Comparison of ENCODE assay signal across 8 cellular contexts in the genomic region with DNA sequence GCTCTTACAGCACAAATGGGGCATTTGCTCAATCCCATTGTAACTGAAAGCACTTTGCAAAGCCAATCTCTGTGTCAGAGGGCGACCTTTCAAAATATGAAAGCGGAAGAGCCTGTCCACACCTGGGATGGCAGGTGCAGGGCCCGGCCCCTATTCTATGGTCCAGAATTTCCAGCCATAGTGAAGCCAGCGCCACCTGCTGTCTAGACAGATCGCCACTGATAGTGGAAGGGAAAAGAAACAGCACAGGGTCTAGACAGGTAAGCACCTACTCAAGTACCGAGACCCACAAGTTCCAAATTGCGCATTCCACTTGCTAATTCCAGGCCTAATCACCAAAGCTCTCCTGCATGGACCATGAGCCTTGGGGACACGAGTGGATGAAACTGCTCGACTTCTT.
DNase-seq lines count a peak whose midpoint lies in the region; ATAC-seq and TF ChIP-seq lines count a peak whose summit lies in the region.

No MANE protein-coding gene starts in this region.

- no peak overlapping the region for H3K4me2 ChIP-seq in IMR-90 (ENCODE audit: low read depth, low read length)
- no peak overlapping the region for H3K4me2 ChIP-seq in osteoblast (ENCODE audit: insufficient read depth, low read length)

- H2BK5ac ChIP-seq in IMR-90 (ENCODE audit: low read depth, low read length, poor library complexity, severe bottlenecking), result no peak overlapping the region

- no peak overlapping the region for H3K4me3 Mint-ChIP-seq in activated T-helper 17 cell treated with anti-CD3 and anti-CD28 coated beads, Interleukin-2, amount 50 U/mL, for 72 hours

- in situ Hi-C loops in IMR-90 (cut with MboI; ENCODE audit: low sequenced_read_pairs), result loop anchor here (25.0 kb wide), 1 partner anchor 449 kb away; no protein-coding TSS in a partner anchor

- no peaks in the 10 kb centered on the region for H3K27me3 ChIP-seq in IMR-90 (ENCODE audit: control insufficient read depth, insufficient read depth, low read length)
- H3K27me3 ChIP-seq in osteoblast (ENCODE audit: insufficient read depth, low read length), result no peaks in the 10 kb centered on the region
- H3K27me3 ChIP-seq in spleen (replicated peaks in 1 of 7), result peaks cover 0 to 2% (median 0%) of the 10 kb centered on the region in 7 donors

- no peak overlapping the region for H3K18ac ChIP-seq in IMR-90 (ENCODE audit: low read depth, low read length)

- H3K9me1 ChIP-seq in IMR-90 (ENCODE audit: insufficient read depth, low read length), result no peaks in the 10 kb centered on the region

- intact Hi-C loops in IMR-90 (cut with micrococcal nuclease), result loop anchor here (1.0 to 5.0 kb wide), 2 partner anchors 447 to 484 kb away; no protein-coding TSS in a partner anchor
- intact Hi-C loops in spleen (cut with DNase I; ENCODE audit: low total_unique reads), result no loop called here

- no peaks in the 10 kb centered on the region for H3K36me3 ChIP-seq in IMR-90 (ENCODE audit: control insufficient read depth, insufficient read depth, low read length)
- no peaks in the 10 kb centered on the region for H3K36me3 ChIP-seq in osteoblast (ENCODE audit: insufficient read depth, low read length)
- H3K36me3 ChIP-seq in spleen, result no peaks in the 10 kb centered on the region

- H3K27ac ChIP-seq in IMR-90 (ENCODE audit: insufficient read depth, low read length) (no peak overlapping the region), osteoblast (ENCODE audit: low read depth, low read length) (no peak overlapping the region), spleen (no peak overlapping the region)

- peak; percentile 33 for TF ChIP-seq RAD21 in IMR-90 (IDR thresholded peaks at IDR 0.05; ENCODE audit: low read length)

- CTCF ChIA-PET in IMR-90 (lab: Yijun Ruan, JAX), result no interaction called here

- no peak overlapping the region for H4K8ac ChIP-seq in IMR-90 (ENCODE audit: low read depth in 2 of 2, low read length in 2 of 2)

- H2AK9ac ChIP-seq in IMR-90 (replicated peaks; ENCODE audit: low read depth, low read length, poor library complexity), result no peak overlapping the region

- no peaks in the 10 kb centered on the region for H3K27me3 Mint-ChIP-seq in activated T-helper 17 cell treated with anti-CD3 and anti-CD28 coated beads, Interleukin-2, amount 50 U/mL, for 72 hours

- no peak for ATAC-seq in IMR-90 (ENCODE audit: low read depth)
- ATAC-seq in activated T-helper 17 cell treated with anti-CD3 and anti-CD28 coated beads, Interleukin-2, amount 50 U/mL, for 72 hours (replicated peaks), result no peak

- no peak overlapping the region for H3K23ac ChIP-seq in IMR-90 (ENCODE audit: low read depth, low read length)

- no peaks in the 10 kb centered on the region for H3K79me2 ChIP-seq in osteoblast (ENCODE audit: insufficient read depth, low read length)

- TF ChIP-seq POLR2A in IMR-90 (IDR thresholded peaks at IDR 0.05; ENCODE audit: low read depth, low read length), result no peak
- no peak for TF ChIP-seq POLR2A in spleen (IDR thresholded peaks at IDR 0.05)

- no peaks in the 10 kb centered on the region for H3K36me3 Mint-ChIP-seq in activated T-helper 17 cell treated with anti-CD3 and anti-CD28 coated beads, Interleukin-2, amount 50 U/mL, for 72 hours (ENCODE audit: low read depth)

- no TSS peak for BruUV-seq in IMR-90 (replicated peaks; lab: Mats Ljungman, UMichigan)

- no peaks in the 10 kb centered on the region for H3K79me1 ChIP-seq in IMR-90 (ENCODE audit: low read depth in 1 of 2, low read length in 2 of 2)

- H2BK120ac ChIP-seq in IMR-90 (ENCODE audit: low read depth, low read length), result no peak overlapping the region

- no peak overlapping the region for H2BK15ac ChIP-seq in IMR-90 (ENCODE audit: low read depth, low read length)

- H3K4me1 Mint-ChIP-seq in activated T-helper 17 cell treated with anti-CD3 and anti-CD28 coated beads, Interleukin-2, amount 50 U/mL, for 72 hours, result no peaks in the 10 kb centered on the region

- H3K9me3 ChIP-seq in IMR-90 (ENCODE audit: control insufficient read depth, insufficient read depth, low read length) (no peaks in the 10 kb centered on the region), osteoblast (ENCODE audit: low read depth, low read length) (no peaks in the 10 kb centered on the region), spleen (no peaks in the 10 kb centered on the region)

- DNase-seq in NCI-H82 (lab: John Stamatoyannopoulos, UW) (peak; percentile 71), NCI-H82 treated with DMSO at 0.1 percent for 48 hours (lab: John Stamatoyannopoulos, UW; ENCODE audit: unreplicated experiment) (no peak), IMR-90 (no peak), cerebellar cortex (ENCODE audit: low spot score) (peak; percentile 28), osteoblast (ENCODE audit: insufficient read length, low spot score, missing footprints) (no peak), spleen (no peak)
- DNase-seq in effector CD8-positive, alpha-beta T cell (lab: John Stamatoyannopoulos, UW), result no peak

- no peak overlapping the region for H4K5ac ChIP-seq in IMR-90 (ENCODE audit: low read depth, low read length)

- H4K20me1 ChIP-seq in IMR-90 (ENCODE audit: insufficient read depth, low read length) (no peaks in the 10 kb centered on the region), osteoblast (ENCODE audit: insufficient read depth, low read length) (no peaks in the 10 kb centered on the region)

- H2BK20ac ChIP-seq in IMR-90 (ENCODE audit: low read depth, low read length), result no peak overlapping the region

- H3K56ac ChIP-seq in IMR-90 (ENCODE audit: extremely low read depth, insufficient read depth, low read length), result no peak overlapping the region

- H3K9me3 Mint-ChIP-seq in activated T-helper 17 cell treated with anti-CD3 and anti-CD28 coated beads, Interleukin-2, amount 50 U/mL, for 72 hours, result no peaks in the 10 kb centered on the region

- no peak overlapping the region for H3K4ac ChIP-seq in IMR-90 (ENCODE audit: low read depth, low read length)

- H3K9ac ChIP-seq in IMR-90 (ENCODE audit: low read depth, low read length), result no peak overlapping the region

- H3K14ac ChIP-seq in IMR-90 (replicated peaks; ENCODE audit: low read depth, low read length), result no peak overlapping the region

- no peak overlapping the region for H2AK5ac ChIP-seq in IMR-90 (ENCODE audit: low read depth, low read length)

- H3K4me3 ChIP-seq in IMR-90 (ENCODE audit: insufficient read depth, low read depth, low read length) (no peak overlapping the region), osteoblast (ENCODE audit: insufficient read depth, low read length) (no peak overlapping the region), spleen (no peak overlapping the region)

- H3K4me1 ChIP-seq in IMR-90 (ENCODE audit: control insufficient read depth, insufficient read depth, low read length), result no peaks in the 10 kb centered on the region
- H3K4me1 ChIP-seq in osteoblast (ENCODE audit: insufficient read depth, low read length), result no peaks in the 10 kb centered on the region
- no peaks in the 10 kb centered on the region for H3K4me1 ChIP-seq in spleen

- H3K27ac Mint-ChIP-seq in activated T-helper 17 cell treated with anti-CD3 and anti-CD28 coated beads, Interleukin-2, amount 50 U/mL, for 72 hours, result no peak overlapping the region

- WGBS in IMR-90 (ENCODE audit: extremely low coverage in 2 of 2, insufficient read length in 1 of 2), 2 experiments, result 25% methylated on average over 2 of the region's 9 CpGs; no CpG with 5 or more reads in 1 of the 2 experiments
- 47 to 56% (median 49%) methylated on average over 9 of the region's 9 CpGs for WGBS in spleen, 5 donors

- H2AFZ ChIP-seq in IMR-90 (replicated peaks; ENCODE audit: low read length, poor library complexity) (no peak overlapping the region), osteoblast (ENCODE audit: low read length) (no peak overlapping the region)

- TF ChIP-seq CTCF in IMR-90 (conservative IDR thresholded peaks at IDR 0.05; ENCODE audit: low read depth, low read length) (peak; percentile 43), osteoblast (IDR thresholded peaks at IDR 0.05; ENCODE audit: extremely low read depth, low read depth, low read length) (peak; percentile 38), spleen (IDR thresholded peaks at IDR 0.05 in 8 of 11, conservative IDR thresholded peaks at IDR 0.05 in 3 of 11) (peak in 4 of 11 experiments; percentile 11 to 29 (median 14))

- no peak overlapping the region for H4K91ac ChIP-seq in IMR-90 (ENCODE audit: insufficient read depth, low read depth, low read length)

- POLR2A ChIA-PET in IMR-90 (lab: Charles Lee; ENCODE audit: unreplicated experiment), result no interaction called here

- dilution Hi-C loops in IMR-90 (cut with HindIII; ENCODE audit: low sequenced_read_pairs, unreplicated experiment), result no loop called here

TF ChIP-seq in IMR-90, 13 proteins besides CTCF, POLR2A, EP300 and RAD21:
- TF ChIP-seq BHLHE40 (IDR thresholded peaks at IDR 0.05; ENCODE audit: low read depth, low read length) (no peak), SMC3 (IDR thresholded peaks at IDR 0.05; ENCODE audit: low read depth, low read length) (peak; percentile 31; the same call in 1 of the 2 replicates), NFE2L2 (IDR thresholded peaks at IDR 0.05; ENCODE audit: low read depth, low read length) (no peak)

Comparison
In these comparisons a context has a peak if more than half of its experiments do, and no peak if none do; other contexts are left out.
1. DNase-seq: peak in NCI-H82 (single experiment) and cerebellar cortex (single experiment); none in NCI-H82 treated with DMSO at 0.1 percent for 48 hours (single experiment), IMR-90 (single experiment), osteoblast (single experiment), effector CD8-positive, alpha-beta T cell (single experiment) and spleen (single experiment).